In genomic region chr3:27322634-27323033, GRCh38 we compare ENCODE assay signal across 20 cellular contexts. TPM values are rescaled to one million over a fixed set of nuclear protein-coding genes. Genes with fewer than 3 reads are reported as not detected.
A peak's percentile ranks its signal among the peaks of the same experiment; 100 is the strongest.
DNase-seq lines count a peak whose midpoint lies in the region; ATAC-seq, FAIRE-seq and TF ChIP-seq lines count a peak whose summit lies in the region.
"Had no signal": no experiment of that assay in that cellular context is flagged by ENCODE, and none has a peak within 500 bp of the region (broad histone marks: within the 10 kb centered on the region; RNA-seq: fewer than 3 reads in every experiment).

No MANE protein-coding gene starts in this region.

- H3K9ac ChIP-seq in GM12878 (ENCODE audit: control insufficient read depth, insufficient read depth, low read length), result no peak overlapping the region
- H3K9ac ChIP-seq: GM23248 had no signal

- H3K4me1 ChIP-seq in GM12878 (ENCODE audit: control insufficient read depth, insufficient read depth, low read length), result no peaks in the 10 kb centered on the region
- H3K4me1 ChIP-seq in effector memory CD4-positive, alpha-beta T cell (ENCODE audit: control insufficient read depth, insufficient read depth, low read length, poor library complexity, severe bottlenecking), result no peaks in the 10 kb centered on the region
- H3K4me1 ChIP-seq: Caco-2 had no signal

- intact Hi-C loops in GM12878 (cut with micrococcal nuclease; ENCODE audit: unreplicated experiment), result no loop called here

- DNase-seq in GM13977 (ENCODE audit: low spot score) (peak; percentile 6), GM12878 (ENCODE audit: low read depth, low spot score) (no peak), fibroblast of the aortic adventitia (ENCODE audit: low read depth) (peak; percentile 11), D721Med (ENCODE audit: insufficient read length, low spot score) (no peak), NCI-H2029 (lab: John Stamatoyannopoulos, UW) (no peak), SIG-M5 (lab: John Stamatoyannopoulos, UW) (no peak)
- no peak for DNase-seq in effector memory CD4-positive, alpha-beta T cell
- DNase-seq: Caco-2; CD4-positive, CD25-positive, alpha-beta regulatory T cell; CD8-positive, alpha-beta T cell; DMS 273 treated with DMSO at 0.1 percent for 48 hours; DMS79; EL; GDM1; GM23248; HCEC 1CT had no signal

- no peak overlapping the region for H3K4me3 ChIP-seq in GM12878
- H3K4me3 ChIP-seq in fibroblast of the aortic adventitia (ENCODE audit: low read depth, low read length), result no peak overlapping the region
- no peak overlapping the region for H3K4me3 ChIP-seq in effector memory CD4-positive, alpha-beta T cell (ENCODE audit: insufficient read depth, low read depth, low read length, poor library complexity, severe bottlenecking)
- H3K4me3 ChIP-seq: GM23248 had no signal

- no peak for TF ChIP-seq RAD21 in GM12878 (IDR thresholded peaks at IDR 0.05; ENCODE audit: insufficient read depth, low read depth, low read length)

- H3K79me2 ChIP-seq in GM12878 (ENCODE audit: control insufficient read depth, insufficient read depth, low read length), result no peaks in the 10 kb centered on the region

- H3K27ac ChIP-seq in GM12878 (ENCODE audit: control insufficient read depth, insufficient read depth), result no peak overlapping the region
- H3K27ac ChIP-seq in effector memory CD4-positive, alpha-beta T cell (ENCODE audit: insufficient read depth, low read length, poor library complexity, severe bottlenecking), result no peak overlapping the region
- H3K27ac ChIP-seq: C4-2B, GM23248 had no signal

- no peak for TF ChIP-seq EP300 in GM12878 (IDR thresholded peaks at IDR 0.05; ENCODE audit: borderline replicate concordance in 1 of 2, control insufficient read depth in 1 of 2, low read depth in 2 of 2, low read length in 2 of 2)

- SMC1A ChIA-PET in GM12878 (lab: Charles Lee; ENCODE audit: uncharacterized antibody, unreplicated experiment), result interaction anchor here (1.0 to 1.7 kb wide), 2 partner anchors 27 to 144 kb away, joined by 4 to 6 read pairs; no protein-coding TSS in a partner anchor

- ATAC-seq in HG02938 (IDR thresholded peaks at IDR 0.05; ENCODE audit: unreplicated experiment) (peak; percentile 54), GM12878 (peak; percentile 40; the same call in 2 of the 3 replicates)
- ATAC-seq: CD8-positive, alpha-beta T cell had no signal

- H3K27me3 ChIP-seq in GM12878 (replicated peaks in 1 of 2; ENCODE audit: control insufficient read depth in 2 of 2, insufficient read depth in 2 of 2, low read length in 1 of 2), result no peaks in the 10 kb centered on the region
- no peaks in the 10 kb centered on the region for H3K27me3 ChIP-seq in effector memory CD4-positive, alpha-beta T cell (replicated peaks; ENCODE audit: control insufficient read depth, insufficient read depth, low read length, poor library complexity, severe bottlenecking)

- H3K36me3 ChIP-seq in GM12878 (ENCODE audit: control insufficient read depth in 2 of 2, insufficient read depth in 2 of 2, low read length in 1 of 2), result no peaks in the 10 kb centered on the region
- H3K36me3 ChIP-seq in effector memory CD4-positive, alpha-beta T cell (ENCODE audit: control insufficient read depth, insufficient read depth, low read length), result no peaks in the 10 kb centered on the region

- POLR2A ChIA-PET in GM12878 (lab: Charles Lee), result no interaction called here

- RAD21 ChIA-PET in GM12878 (lab: Charles Lee; ENCODE audit: unreplicated experiment), result interaction anchor here (0.9 kb wide), 1 partner anchor 359 kb away, joined by 5 read pairs; no protein-coding TSS in a partner anchor

- CTCF ChIA-PET in GM12878 (lab: Yijun Ruan, JAX), result interaction anchor here (1.7 to 1.8 kb wide), 2 partner anchors 12 to 144 kb away, joined by 5 to 8 read pairs; no protein-coding TSS in a partner anchor

- no peak overlapping the region for H3K4me2 ChIP-seq in GM12878 (ENCODE audit: control insufficient read depth, insufficient read depth)

- no peaks in the 10 kb centered on the region for H4K20me1 ChIP-seq in GM12878 (ENCODE audit: control insufficient read depth, insufficient read depth)

- no peak for TF ChIP-seq POLR2A in GM12878 (IDR thresholded peaks at IDR 0.05; ENCODE audit: low read depth, low read length)

- H3K9me3 ChIP-seq in GM12878 (replicated peaks; ENCODE audit: control insufficient read depth, insufficient read depth, low read length), result no peaks in the 10 kb centered on the region
- no peaks in the 10 kb centered on the region for H3K9me3 ChIP-seq in effector memory CD4-positive, alpha-beta T cell (ENCODE audit: control insufficient read depth, low read length)
- H3K9me3 ChIP-seq: Caco-2 had no signal

- no peak for TF ChIP-seq CTCF in GM13977 (IDR thresholded peaks at IDR 0.05; ENCODE audit: extremely low read depth, insufficient read depth, missing control alignments)
- TF ChIP-seq CTCF in GM12878 (IDR thresholded peaks at IDR 0.05 in 2 of 3, conservative IDR thresholded peaks at IDR 0.05 in 1 of 3; ENCODE audit: control insufficient read depth in 2 of 3, extremely low read depth in 1 of 3, insufficient read depth in 1 of 3, low read depth in 3 of 3, low read length in 3 of 3), result no peak
- no peak for TF ChIP-seq CTCF in fibroblast of the aortic adventitia (IDR thresholded peaks at IDR 0.05; ENCODE audit: insufficient read depth, low read length)
- no peak for TF ChIP-seq CTCF in D721Med (IDR thresholded peaks at IDR 0.05; ENCODE audit: insufficient read depth, missing control alignments)

- no peak overlapping the region for H2AFZ ChIP-seq in GM12878 (ENCODE audit: control insufficient read depth, low read depth, low read length)
- H2AFZ ChIP-seq: GM23248 had no signal

- BruUV-seq in GM12878 (replicated peaks; lab: Mats Ljungman, UMichigan), result no TSS peak

- in situ Hi-C loops in GM13977 (cut with MboI; ENCODE audit: low pct_unique_long_range_greater_than_20kb, low sequenced_read_pairs, unreplicated experiment) (no loop called here), GM12878 (cut with MboI) (no loop called here)

- FAIRE-seq in GM12878 (lab: Jason Lieb, UNC) (no peak), D721Med (lab: Jason Lieb, UNC) (no peak)
- FAIRE-seq: GM12891, H1 had no signal

TF ChIP-seq in GM12878, 131 proteins besides CTCF, POLR2A, EP300 and RAD21:
- TF ChIP-seq CREB1 (IDR thresholded peaks at IDR 0.05; ENCODE audit: low read depth) (no peak), BACH1 (IDR thresholded peaks at IDR 0.05; ENCODE audit: borderline replicate concordance) (no peak), MEF2B (IDR thresholded peaks at IDR 0.05; ENCODE audit: partially characterized antibody, poor library complexity, severe bottlenecking) (peak; percentile 55)

RNA-seq across cellular contexts. Expression of gene NEK10, which starts 46.5 kb away (rescaled TPM):
- 3.4 and 4.3 TPM in 2 replicates for total RNA-seq in GM12878 (2013; cell fraction: nucleolus; rRNA removed)
- total RNA-seq in GM12878 (2014; rRNA removed) (0.11 and 0.17 TPM in 2 replicates), GM12878 (2014; rRNA removed; fragmentation: Illumina TruSeq; extraction: Trizol) (0.18 and 0.37 TPM in 2 replicates), GM12878 (2021) (0.15 and 0.29 TPM in 2 replicates), fibroblast of the aortic adventitia (ENCODE audit: low replicate concordance) (13.1 and 27.1 TPM in 2 replicates)
- polyA plus RNA-seq in GM12878 (2011; ENCODE audit: low read depth), result not detected
- polyA plus RNA-seq in GM12878 (2011; rRNA removed) (0.19 and 0.45 TPM in 2 replicates), GM12878 (2014; fragmentation: Illumina TruSeq; extraction: Trizol) (0.09 TPM in 1 of 2 replicates, not detected in the other), GM12878 (2014; fragmentation: Nextera tagmentation; extraction: Ambion mirVana) (not detected), GM12878 (2014; rRNA removed) (0.06 and 0.09 TPM in 2 replicates), GM12878 (2016; fragmentation: Nextera tagmentation; extraction: Ambion mirVana) (under 1 TPM; 0.12 to 0.40 TPM)
- 0.18 and 0.36 TPM in 2 replicates for polyA plus RNA-seq in GM12878 (2011; cell fraction: cytosol; rRNA removed)
- polyA plus RNA-seq in GM12878 (2011; cell fraction: nucleus; rRNA removed), result 0.79 and 0.97 TPM in 2 replicates
- polyA plus RNA-seq in GM12878 (2012), result 0.08 and 0.31 TPM in 2 replicates
- polyA minus RNA-seq in GM12878 (2011; rRNA and poly(A)+ RNA removed), result 1.9 and 2.0 TPM in 2 replicates
- not detected in 2 replicates for polyA minus RNA-seq in GM12878 (2011; cell fraction: cytosol; rRNA and poly(A)+ RNA removed)
- 1.9 and 5.3 TPM in 2 replicates for polyA minus RNA-seq in GM12878 (2011; cell fraction: nucleus; rRNA and poly(A)+ RNA removed)

Comparison
In these comparisons a context has a peak if more than half of its experiments do, and no peak if none do; other contexts are left out.
1. DNase-seq: peak in GM13977 (single experiment) and fibroblast of the aortic adventitia (single experiment); none in GM12878 (single experiment), D721Med (single experiment), NCI-H2029 (single experiment), SIG-M5 (single experiment) and effector memory CD4-positive, alpha-beta T cell (0 of 3).